In genomic region chr3:169629895-169630294, GRCh38 we compare ENCODE assay signal across 2 cellular contexts.
TF ChIP-seq lines count a peak whose summit lies in the region.

No MANE protein-coding gene starts in this region.

TF ChIP-seq in GM23338, 12 proteins besides CTCF, POLR2A, EP300 and RAD21 (continued from another document):
- no peak for TF ChIP-seq ZNF462 (CRISPR knock-in tag; IDR thresholded peaks at IDR 0.05)
- no peak for TF ChIP-seq NANOG (IDR thresholded peaks at IDR 0.05; ENCODE audit: borderline replicate concordance)
- no peak for TF ChIP-seq REST (IDR thresholded peaks at IDR 0.05; ENCODE audit: unreplicated experiment)
- no peak for TF ChIP-seq ETS1 (IDR thresholded peaks at IDR 0.05)
- no peak for TF ChIP-seq POLR2AphosphoS5 (IDR thresholded peaks at IDR 0.05; ENCODE audit: low read depth)
- TF ChIP-seq STAT1 (IDR thresholded peaks at IDR 0.05; ENCODE audit: unreplicated experiment) = no peak

TF ChIP-seq in HEK293, 187 proteins besides CTCF, POLR2A, EP300 and RAD21 (continued from another document):
- TF ChIP-seq ZNF362 (tag by site-specific recombination; IDR thresholded peaks at IDR 0.05) (no peak), ZNF610 (tag by site-specific recombination; IDR thresholded peaks at IDR 0.05; ENCODE audit: borderline replicate concordance) (peak; percentile 34; the same call in 1 of the 2 replicates), GLIS1 (tag by site-specific recombination; IDR thresholded peaks at IDR 0.05) (peak; percentile 76), KLF8 (tag by site-specific recombination; IDR thresholded peaks at IDR 0.05) (no peak)
